19 cellular contexts compared by ENCODE assay signal in the genomic region with DNA sequence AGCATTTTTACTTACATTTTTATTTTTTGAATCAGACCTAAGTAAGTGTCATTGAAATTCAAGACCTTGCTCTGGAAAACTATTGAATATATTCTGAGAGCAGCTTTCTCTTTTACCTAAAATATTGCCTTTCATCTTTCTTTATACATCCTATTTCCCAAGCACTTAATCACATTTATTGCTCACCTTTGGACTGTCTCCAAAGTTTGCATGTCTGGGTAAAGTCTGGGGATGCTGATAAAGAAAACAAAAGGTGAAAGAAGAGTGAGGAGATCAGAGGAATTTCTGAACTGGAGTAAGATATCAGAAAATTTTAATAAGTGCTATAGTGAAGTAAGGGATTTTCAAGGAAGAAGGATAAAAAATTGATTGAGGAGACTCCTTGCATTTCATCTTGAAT.
"Had no signal": no experiment of that assay in that cellular context is flagged by ENCODE, and none has a peak within 500 bp of the region (broad histone marks: within the 10 kb centered on the region; RNA-seq: fewer than 3 reads in every experiment).

No MANE protein-coding gene starts in this region.

- H3K4me1 Mint-ChIP-seq: naive thymus-derived CD4-positive, alpha-beta T cell; neural crest cell had no signal

- ATAC-seq: gastroesophageal sphincter; left lung; lower lobe of right lung; naive thymus-derived CD4-positive, alpha-beta T cell; sciatic nerve had no signal

- H3K27ac ChIP-seq: epithelial cell of prostate, esophagus muscularis mucosa, gastroesophageal sphincter, left lung, lower lobe of right lung, skin epidermis had no signal

- H3K36me3 Mint-ChIP-seq: naive thymus-derived CD4-positive, alpha-beta T cell had no signal

- H3K36me3 ChIP-seq: esophagus muscularis mucosa, gastroesophageal sphincter, left lung, lower lobe of right lung had no signal

- H3K27me3 ChIP-seq: esophagus muscularis mucosa, gastroesophageal sphincter, left lung had no signal

- H3K4me1 ChIP-seq: esophagus muscularis mucosa, gastroesophageal sphincter, left lung, lower lobe of right lung had no signal

- DNase-seq: effector memory CD4-positive, alpha-beta T cell; foreskin fibroblast; glutamatergic neuron; islet precursor cell; left lung; lower lobe of right lung; mesenchymal stem cell; naive thymus-derived CD4-positive, alpha-beta T cell; posterior cingulate gyrus; stimulated activated CD4-positive, alpha-beta T cell treated with anti-CD3 and anti-CD28 coated beads, Interleukin-12 subunit alpha, Interleukin-12 subunit beta, amount 100 ng/mL, for 4 hours; stimulated activated CD4-positive, alpha-beta T cell treated with anti-CD3 and anti-CD28 coated beads, Interleukin-2, amount 100 ng/mL, for 48 hours; stimulated activated naive CD4-positive, alpha-beta T cell treated with Interleukin-2 at 50 U/mL for 16 hours; trophoblast cell had no signal

- H3K4me3 Mint-ChIP-seq: naive thymus-derived CD4-positive, alpha-beta T cell; neural crest cell had no signal

- H3K4me3 ChIP-seq: esophagus muscularis mucosa, gastroesophageal sphincter, left lung, lower lobe of right lung, skin epidermis had no signal

- H3K27ac Mint-ChIP-seq: naive thymus-derived CD4-positive, alpha-beta T cell had no signal

- H3K9me3 ChIP-seq: esophagus muscularis mucosa, gastroesophageal sphincter, lower lobe of right lung had no signal

- H3K27me3 Mint-ChIP-seq: naive thymus-derived CD4-positive, alpha-beta T cell had no signal
